ENCODE assay signal across 8 cellular contexts in genomic region chr5:95960802-95961616, GRCh38. TPM values are rescaled to one million over a fixed set of nuclear protein-coding genes. Genes with fewer than 3 reads are reported as not detected.
DNase-seq lines count a peak whose midpoint lies in the region; ATAC-seq and TF ChIP-seq lines count a peak whose summit lies in the region.

No MANE protein-coding gene starts in this region.

- CTCF ChIA-PET in WTC11 (lab: Charles Lee) = interaction anchor here (0.7 to 2.4 kb wide), 8 partner anchors 10 to 375 kb away, joined by 3 to 9 read pairs (median 6); no protein-coding TSS in a partner anchor

- H3K27ac ChIP-seq in caudate nucleus (ENCODE audit: low read depth, low read length) (peak overlapping the region; percentile 93), spleen (peak overlapping the region; percentile 97 to 100 (median 99))

- POLR2A ChIA-PET in WTC11 (lab: Charles Lee) = interaction anchor here (1.3 to 1.8 kb wide), 2 partner anchors 67 to 185 kb away, joined by 3 to 5 read pairs; no protein-coding TSS in a partner anchor

- ATAC-seq in HG02588 (IDR thresholded peaks at IDR 0.05; ENCODE audit: unreplicated experiment) (peak; percentile 48), WTC11 (peak; percentile 59)

- TF ChIP-seq POLR2A in spleen (IDR thresholded peaks at IDR 0.05) = no peak

- no peaks in the 10 kb centered on the region for H3K36me3 Mint-ChIP-seq in WTC11

- TF ChIP-seq CTCF in WTC11 (IDR thresholded peaks at IDR 0.05) (peak; percentile 49; the same call in 1 of the 2 replicates), spleen (IDR thresholded peaks at IDR 0.05 in 8 of 11, conservative IDR thresholded peaks at IDR 0.05 in 3 of 11) (peak; percentile 21 to 92 (median 90))

- H3K27ac Mint-ChIP-seq in WTC11 = peak overlapping the region; percentile 36; the same call in 1 of the 2 replicates

- 0 to 1% (median 0%) methylated on average over 17 to 80 of the region's 80 CpGs for WGBS in spleen, 5 donors

- H3K4me1 ChIP-seq in spleen = peaks cover 8 to 57% (median 44%) of the 10 kb centered on the region in 6 donors

- H3K9me3 ChIP-seq in spleen = no peaks in the 10 kb centered on the region

- DNase-seq in NCI-H187 (lab: John Stamatoyannopoulos, UW) = peak; percentile 20 to 27
- DNase-seq in NCI-H187 treated with DMSO at 0.1 percent for 48 hours (lab: John Stamatoyannopoulos, UW) = no peak
- peak; percentile 40 for DNase-seq in NCI-H1048 (lab: John Stamatoyannopoulos, UW)
- DNase-seq in WTC11 (ENCODE audit: low spot score) = peak; percentile 82
- peak in 53 of 61 donors; percentile 17 to 85 (median 60) for DNase-seq in caudate nucleus (lab: John Stamatoyannopoulos, UW)
- DNase-seq in islet precursor cell = peak; percentile 91
- DNase-seq in spleen = peak; percentile 98

- H3K4me3 Mint-ChIP-seq in WTC11 = peak overlapping the region; percentile 95

- H3K36me3 ChIP-seq in spleen = no peaks in the 10 kb centered on the region

- peaks cover 67% of the 10 kb centered on the region for H3K4me1 Mint-ChIP-seq in WTC11

- no peaks in the 10 kb centered on the region for H3K9me3 Mint-ChIP-seq in WTC11

- H3K27me3 ChIP-seq in spleen (replicated peaks in 1 of 7) = no peaks in the 10 kb centered on the region

- intact Hi-C loops in spleen (cut with DNase I; ENCODE audit: low total_unique reads) = loop anchor here (10.0 kb wide), 1 partner anchor 374 kb away; no protein-coding TSS in a partner anchor

- H3K27me3 Mint-ChIP-seq in WTC11 (ENCODE audit: low read depth) = peaks cover 15% of the 10 kb centered on the region

- H3K4me3 ChIP-seq in spleen = peak overlapping the region; percentile 60 to 85 (median 66)

TF ChIP-seq in WTC11, 78 proteins besides CTCF, POLR2A, EP300 and RAD21 (continues in another document):
- TF ChIP-seq E2F4 (CRISPR knock-in tag; IDR thresholded peaks at IDR 0.05; ENCODE audit: borderline replicate concordance, low read depth) (no peak), ZNF219 (CRISPR knock-in tag; IDR thresholded peaks at IDR 0.05; ENCODE audit: borderline replicate concordance) (no peak), ESRRA (CRISPR knock-in tag; IDR thresholded peaks at IDR 0.05; ENCODE audit: borderline replicate concordance) (no peak), ARID4B (CRISPR knock-in tag; IDR thresholded peaks at IDR 0.05; ENCODE audit: borderline replicate concordance) (no peak), PRRX2 (CRISPR knock-in tag; IDR thresholded peaks at IDR 0.05) (no peak), FOXK1 (CRISPR knock-in tag; IDR thresholded peaks at IDR 0.05) (0 out of 2 replicates have a peak, but pooled peaks have one; percentile 21), ZNF263 (CRISPR knock-in tag; IDR thresholded peaks at IDR 0.05; ENCODE audit: low read depth) (no peak), NR2C2 (CRISPR knock-in tag; IDR thresholded peaks at IDR 0.05) (no peak), FOXP1 (CRISPR knock-in tag; IDR thresholded peaks at IDR 0.05; ENCODE audit: borderline replicate concordance) (0 out of 2 replicates have a peak, but pooled peaks have one; percentile 20), CREM (CRISPR knock-in tag; IDR thresholded peaks at IDR 0.05) (0 out of 2 replicates have a peak, but pooled peaks have one; percentile 16), MYBL2 (CRISPR knock-in tag; IDR thresholded peaks at IDR 0.05) (no peak), EMX1 (CRISPR knock-in tag; IDR thresholded peaks at IDR 0.05) (no peak), ZNF416 (CRISPR knock-in tag; IDR thresholded peaks at IDR 0.05) (0 out of 2 replicates have a peak, but pooled peaks have one; percentile 37), KAT7 (CRISPR knock-in tag; IDR thresholded peaks at IDR 0.05; ENCODE audit: borderline replicate concordance) (no peak), FOXP4 (CRISPR knock-in tag; IDR thresholded peaks at IDR 0.05) (peak; percentile 29; the same call in 1 of the 2 replicates), ZNF232 (CRISPR knock-in tag; IDR thresholded peaks at IDR 0.05) (peak; percentile 45; the same call in 1 of the 2 replicates), PREB (CRISPR knock-in tag; IDR thresholded peaks at IDR 0.05; ENCODE audit: borderline replicate concordance) (no peak), IRF1 (CRISPR knock-in tag; IDR thresholded peaks at IDR 0.05) (no peak), ZNF121 (CRISPR knock-in tag; IDR thresholded peaks at IDR 0.05) (0 out of 2 replicates have a peak, but pooled peaks have one; percentile 27), USF2 (CRISPR knock-in tag; IDR thresholded peaks at IDR 0.05) (no peak)

RNA-seq across cellular contexts. Expression of gene ELL2, which starts 0.6 kb away (rescaled TPM):
- 20.5 to 24.4 TPM (median 23.9 TPM) in 3 replicates for total RNA-seq in WTC11 (2021)
- 100 to 1,000 TPM in 2 of 7 donors, 10 to 100 TPM in 5; 42.3 to 109 (median 83.0) TPM for total RNA-seq in spleen
- 10 to 100 TPM in 1 of 3 donors, 1 to 10 TPM in 2; 4.3 to 11.1 (median 7.0) TPM for polyA plus RNA-seq in spleen
